ENCODE assay signal across 20 cellular contexts in the genomic region with DNA sequence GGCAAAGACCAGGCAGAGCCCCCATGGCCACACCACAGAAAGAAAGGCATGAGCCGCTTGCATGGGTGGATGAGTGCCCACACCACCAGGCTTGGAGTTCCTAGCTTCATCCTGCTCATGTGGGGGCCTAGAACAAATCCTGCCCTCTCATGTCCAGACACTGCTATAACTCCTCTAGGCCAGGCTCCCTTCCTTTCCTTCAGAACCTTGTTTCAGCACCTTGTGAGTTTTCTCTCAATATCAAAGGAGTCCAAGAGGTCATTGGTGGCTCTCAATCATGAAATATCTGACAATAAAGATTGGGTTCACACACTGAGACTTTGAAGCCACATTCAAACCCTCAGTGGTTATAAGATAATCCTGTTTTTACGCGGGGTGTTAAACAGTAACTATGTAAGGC. TPM values are rescaled to one million over a fixed set of nuclear protein-coding genes. Genes with fewer than 3 reads are reported as not detected.
"Had no signal": no experiment of that assay in that cellular context is flagged by ENCODE, and none has a peak within 500 bp of the region (broad histone marks: within the 10 kb centered on the region; RNA-seq: fewer than 3 reads in every experiment).

No MANE protein-coding gene starts in this region.

- H3K4me3 ChIP-seq: esophagus muscularis mucosa, hepatocyte, prostate gland, right lobe of liver, suprapubic skin had no signal

- H2AFZ ChIP-seq: hepatocyte had no signal

- H3K79me2 ChIP-seq: hepatocyte had no signal

- H3K27ac ChIP-seq: esophagus muscularis mucosa, hepatocyte, prostate gland, right lobe of liver, suprapubic skin had no signal

- H3K27me3 ChIP-seq: esophagus muscularis mucosa, hepatocyte, right lobe of liver, suprapubic skin had no signal

- H3K36me3 ChIP-seq: esophagus muscularis mucosa, prostate gland, right lobe of liver, suprapubic skin had no signal

- ATAC-seq: left ventricle myocardium superior, right lobe of liver, T-cell had no signal

- DNase-seq: activated CD4-positive, alpha-beta T cell treated with anti-CD3 and anti-CD28 coated beads for 1 hour; activated CD4-positive, alpha-beta T cell treated with anti-CD3 and anti-CD28 coated beads, Interleukin-2, amount 50 U/mL, for 4 hours; activated naive CD4-positive, alpha-beta T cell treated with anti-CD3 and anti-CD28 coated beads, Interleukin-2, amount 50 U/mL, for 16 hours; activated T-cell treated with anti-CD3 and anti-CD28 coated beads, Interleukin-2, amount 50 U/mL, for 1 hour; kidney; left ventricle myocardium superior; mesenchymal stem cell; nucleus accumbens; T-cell; T-helper 9 cell; trophoblast cell had no signal

- H3K4me2 ChIP-seq: hepatocyte had no signal

- H3K4me1 ChIP-seq: esophagus muscularis mucosa, prostate gland, suprapubic skin had no signal

- H3K9me3 ChIP-seq: prostate gland, right lobe of liver, suprapubic skin had no signal

RNA-seq across cellular contexts. Expression of gene SLC6A20, which starts 12.7 kb away (rescaled TPM):
- total RNA-seq: activated T-helper 2 cell treated with anti-CD3 and anti-CD28 coated beads, Interferon-gamma antibody, Interleukin-2, Interleukin-4, amounts not matched to agents 10 μg/mL and 5 μg/mL and 100 μg/mL, durations not matched to agents 14 hours and 24 hours and 36 hours; astrocyte; chondrocyte; glomerular endothelial cell; left ventricle myocardium superior had no signal
